Comparison of ENCODE assay signal across 1 cellular context in genomic region chr17:16977932-16978331, GRCh38.
TF ChIP-seq lines count a peak whose summit lies in the region.

No MANE protein-coding gene starts in this region.

TF ChIP-seq in GM12878, 131 proteins besides CTCF, POLR2A, EP300 and RAD21:
- TF ChIP-seq, protein P1, sequence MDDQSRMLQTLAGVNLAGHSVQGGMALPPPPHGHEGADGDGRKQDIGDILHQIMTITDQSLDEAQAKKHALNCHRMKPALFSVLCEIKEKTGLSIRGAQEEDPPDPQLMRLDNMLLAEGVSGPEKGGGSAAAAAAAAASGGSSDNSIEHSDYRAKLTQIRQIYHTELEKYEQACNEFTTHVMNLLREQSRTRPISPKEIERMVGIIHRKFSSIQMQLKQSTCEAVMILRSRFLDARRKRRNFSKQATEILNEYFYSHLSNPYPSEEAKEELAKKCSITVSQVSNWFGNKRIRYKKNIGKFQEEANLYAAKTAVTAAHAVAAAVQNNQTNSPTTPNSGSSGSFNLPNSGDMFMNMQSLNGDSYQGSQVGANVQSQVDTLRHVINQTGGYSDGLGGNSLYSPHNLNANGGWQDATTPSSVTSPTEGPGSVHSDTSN (IDR thresholded peaks at IDR 0.05; ENCODE audit: insufficient replicate concordance, low read depth, low read length), result no peak
- TF ChIP-seq ATF7 (IDR thresholded peaks at IDR 0.05; ENCODE audit: low read depth), result 0 out of 2 replicates have a peak, but pooled peaks have one; percentile 9
- peak in 1 of 2 experiments; percentile 33; a peak in 1 of 4 replicates for TF ChIP-seq IKZF2 (IDR thresholded peaks at IDR 0.05)
- TF ChIP-seq RUNX3 (IDR thresholded peaks at IDR 0.05; ENCODE audit: low read length), result peak; percentile 77
- TF ChIP-seq, protein P2, sequence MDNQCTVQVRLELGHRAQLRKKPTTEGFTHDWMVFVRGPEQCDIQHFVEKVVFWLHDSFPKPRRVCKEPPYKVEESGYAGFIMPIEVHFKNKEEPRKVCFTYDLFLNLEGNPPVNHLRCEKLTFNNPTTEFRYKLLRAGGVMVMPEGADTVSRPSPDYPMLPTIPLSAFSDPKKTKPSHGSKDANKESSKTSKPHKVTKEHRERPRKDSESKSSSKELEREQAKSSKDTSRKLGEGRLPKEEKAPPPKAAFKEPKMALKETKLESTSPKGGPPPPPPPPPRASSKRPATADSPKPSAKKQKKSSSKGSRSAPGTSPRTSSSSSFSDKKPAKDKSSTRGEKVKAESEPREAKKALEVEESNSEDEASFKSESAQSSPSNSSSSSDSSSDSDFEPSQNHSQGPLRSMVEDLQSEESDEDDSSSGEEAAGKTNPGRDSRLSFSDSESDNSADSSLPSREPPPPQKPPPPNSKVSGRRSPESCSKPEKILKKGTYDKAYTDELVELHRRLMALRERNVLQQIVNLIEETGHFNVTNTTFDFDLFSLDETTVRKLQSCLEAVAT (IDR thresholded peaks at IDR 0.05), result 0 out of 2 replicates have a peak, but pooled peaks have one; percentile 24
- 0 out of 2 replicates have a peak, but pooled peaks have one; percentile 46 for TF ChIP-seq TCF12 (IDR thresholded peaks at IDR 0.05; ENCODE audit: low read depth, low read length)
- peak; percentile 42; the same call in 1 of the 2 replicates for TF ChIP-seq NFIC (IDR thresholded peaks at IDR 0.05; ENCODE audit: low read depth, low read length)
- TF ChIP-seq, protein P3, sequence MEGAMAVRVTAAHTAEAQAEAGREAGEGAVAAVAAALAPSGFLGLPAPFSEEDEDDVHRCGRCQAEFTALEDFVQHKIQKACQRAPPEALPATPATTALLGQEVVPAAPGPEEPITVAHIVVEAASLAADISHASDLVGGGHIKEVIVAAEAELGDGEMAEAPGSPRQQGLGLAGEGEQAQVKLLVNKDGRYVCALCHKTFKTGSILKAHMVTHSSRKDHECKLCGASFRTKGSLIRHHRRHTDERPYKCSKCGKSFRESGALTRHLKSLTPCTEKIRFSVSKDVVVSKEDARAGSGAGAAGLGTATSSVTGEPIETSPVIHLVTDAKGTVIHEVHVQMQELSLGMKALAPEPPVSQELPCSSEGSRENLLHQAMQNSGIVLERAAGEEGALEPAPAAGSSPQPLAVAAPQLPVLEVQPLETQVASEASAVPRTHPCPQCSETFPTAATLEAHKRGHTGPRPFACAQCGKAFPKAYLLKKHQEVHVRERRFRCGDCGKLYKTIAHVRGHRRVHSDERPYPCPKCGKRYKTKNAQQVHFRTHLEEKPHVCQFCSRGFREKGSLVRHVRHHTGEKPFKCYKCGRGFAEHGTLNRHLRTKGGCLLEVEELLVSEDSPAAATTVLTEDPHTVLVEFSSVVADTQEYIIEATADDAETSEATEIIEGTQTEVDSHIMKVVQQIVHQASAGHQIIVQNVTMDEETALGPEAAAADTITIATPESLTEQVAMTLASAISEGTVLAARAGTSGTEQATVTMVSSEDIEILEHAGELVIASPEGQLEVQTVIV (IDR thresholded peaks at IDR 0.05; ENCODE audit: borderline replicate concordance, partially characterized antibody), result no peak
- TF ChIP-seq MXI1 (IDR thresholded peaks at IDR 0.05; ENCODE audit: low read depth, low read length), result 0 out of 2 replicates have a peak, but pooled peaks have one; percentile 21
- no peak for TF ChIP-seq CBX3 (IDR thresholded peaks at IDR 0.05; ENCODE audit: borderline replicate concordance, low read depth)
- TF ChIP-seq SMAD5 (IDR thresholded peaks at IDR 0.05; ENCODE audit: low read depth), result 0 out of 2 replicates have a peak, but pooled peaks have one; percentile 31
- TF ChIP-seq, protein P4, sequence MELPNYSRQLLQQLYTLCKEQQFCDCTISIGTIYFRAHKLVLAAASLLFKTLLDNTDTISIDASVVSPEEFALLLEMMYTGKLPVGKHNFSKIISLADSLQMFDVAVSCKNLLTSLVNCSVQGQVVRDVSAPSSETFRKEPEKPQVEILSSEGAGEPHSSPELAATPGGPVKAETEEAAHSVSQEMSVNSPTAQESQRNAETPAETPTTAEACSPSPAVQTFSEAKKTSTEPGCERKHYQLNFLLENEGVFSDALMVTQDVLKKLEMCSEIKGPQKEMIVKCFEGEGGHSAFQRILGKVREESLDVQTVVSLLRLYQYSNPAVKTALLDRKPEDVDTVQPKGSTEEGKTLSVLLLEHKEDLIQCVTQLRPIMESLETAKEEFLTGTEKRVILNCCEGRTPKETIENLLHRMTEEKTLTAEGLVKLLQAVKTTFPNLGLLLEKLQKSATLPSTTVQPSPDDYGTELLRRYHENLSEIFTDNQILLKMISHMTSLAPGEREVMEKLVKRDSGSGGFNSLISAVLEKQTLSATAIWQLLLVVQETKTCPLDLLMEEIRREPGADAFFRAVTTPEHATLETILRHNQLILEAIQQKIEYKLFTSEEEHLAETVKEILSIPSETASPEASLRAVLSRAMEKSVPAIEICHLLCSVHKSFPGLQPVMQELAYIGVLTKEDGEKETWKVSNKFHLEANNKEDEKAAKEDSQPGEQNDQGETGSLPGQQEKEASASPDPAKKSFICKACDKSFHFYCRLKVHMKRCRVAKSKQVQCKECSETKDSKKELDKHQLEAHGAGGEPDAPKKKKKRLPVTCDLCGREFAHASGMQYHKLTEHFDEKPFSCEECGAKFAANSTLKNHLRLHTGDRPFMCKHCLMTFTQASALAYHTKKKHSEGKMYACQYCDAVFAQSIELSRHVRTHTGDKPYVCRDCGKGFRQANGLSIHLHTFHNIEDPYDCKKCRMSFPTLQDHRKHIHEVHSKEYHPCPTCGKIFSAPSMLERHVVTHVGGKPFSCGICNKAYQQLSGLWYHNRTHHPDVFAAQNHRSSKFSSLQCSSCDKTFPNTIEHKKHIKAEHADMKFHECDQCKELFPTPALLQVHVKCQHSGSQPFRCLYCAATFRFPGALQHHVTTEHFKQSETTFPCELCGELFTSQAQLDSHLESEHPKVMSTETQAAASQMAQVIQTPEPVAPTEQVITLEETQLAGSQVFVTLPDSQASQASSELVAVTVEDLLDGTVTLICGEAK (IDR thresholded peaks at IDR 0.05; ENCODE audit: borderline replicate concordance), result no peak
- TF ChIP-seq ASH2L (IDR thresholded peaks at IDR 0.05; ENCODE audit: borderline replicate concordance, low read depth), result no peak
- 0 out of 2 replicates have a peak, but pooled peaks have one; percentile 15 for TF ChIP-seq IKZF1 (conservative IDR thresholded peaks at IDR 0.05)
- TF ChIP-seq, protein P5, sequence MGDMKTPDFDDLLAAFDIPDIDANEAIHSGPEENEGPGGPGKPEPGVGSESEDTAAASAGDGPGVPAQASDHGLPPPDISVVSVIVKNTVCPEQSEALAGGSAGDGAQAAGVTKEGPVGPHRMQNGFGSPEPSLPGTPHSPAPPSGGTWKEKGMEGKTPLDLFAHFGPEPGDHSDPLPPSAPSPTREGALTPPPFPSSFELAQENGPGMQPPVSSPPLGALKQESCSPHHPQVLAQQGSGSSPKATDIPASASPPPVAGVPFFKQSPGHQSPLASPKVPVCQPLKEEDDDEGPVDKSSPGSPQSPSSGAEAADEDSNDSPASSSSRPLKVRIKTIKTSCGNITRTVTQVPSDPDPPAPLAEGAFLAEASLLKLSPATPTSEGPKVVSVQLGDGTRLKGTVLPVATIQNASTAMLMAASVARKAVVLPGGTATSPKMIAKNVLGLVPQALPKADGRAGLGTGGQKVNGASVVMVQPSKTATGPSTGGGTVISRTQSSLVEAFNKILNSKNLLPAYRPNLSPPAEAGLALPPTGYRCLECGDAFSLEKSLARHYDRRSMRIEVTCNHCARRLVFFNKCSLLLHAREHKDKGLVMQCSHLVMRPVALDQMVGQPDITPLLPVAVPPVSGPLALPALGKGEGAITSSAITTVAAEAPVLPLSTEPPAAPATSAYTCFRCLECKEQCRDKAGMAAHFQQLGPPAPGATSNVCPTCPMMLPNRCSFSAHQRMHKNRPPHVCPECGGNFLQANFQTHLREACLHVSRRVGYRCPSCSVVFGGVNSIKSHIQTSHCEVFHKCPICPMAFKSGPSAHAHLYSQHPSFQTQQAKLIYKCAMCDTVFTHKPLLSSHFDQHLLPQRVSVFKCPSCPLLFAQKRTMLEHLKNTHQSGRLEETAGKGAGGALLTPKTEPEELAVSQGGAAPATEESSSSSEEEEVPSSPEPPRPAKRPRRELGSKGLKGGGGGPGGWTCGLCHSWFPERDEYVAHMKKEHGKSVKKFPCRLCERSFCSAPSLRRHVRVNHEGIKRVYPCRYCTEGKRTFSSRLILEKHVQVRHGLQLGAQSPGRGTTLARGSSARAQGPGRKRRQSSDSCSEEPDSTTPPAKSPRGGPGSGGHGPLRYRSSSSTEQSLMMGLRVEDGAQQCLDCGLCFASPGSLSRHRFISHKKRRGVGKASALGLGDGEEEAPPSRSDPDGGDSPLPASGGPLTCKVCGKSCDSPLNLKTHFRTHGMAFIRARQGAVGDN (IDR thresholded peaks at IDR 0.05), result peak; percentile 65
